1 cellular context compared by ENCODE assay signal in genomic region chr13:44397766-44398223, GRCh38.
TF ChIP-seq lines count a peak whose summit lies in the region.

No MANE protein-coding gene starts in this region.

TF ChIP-seq in K562, 482 proteins besides CTCF, POLR2A, EP300 and RAD21 (continued from another document and continues in another):
- TF ChIP-seq, protein P1, sequence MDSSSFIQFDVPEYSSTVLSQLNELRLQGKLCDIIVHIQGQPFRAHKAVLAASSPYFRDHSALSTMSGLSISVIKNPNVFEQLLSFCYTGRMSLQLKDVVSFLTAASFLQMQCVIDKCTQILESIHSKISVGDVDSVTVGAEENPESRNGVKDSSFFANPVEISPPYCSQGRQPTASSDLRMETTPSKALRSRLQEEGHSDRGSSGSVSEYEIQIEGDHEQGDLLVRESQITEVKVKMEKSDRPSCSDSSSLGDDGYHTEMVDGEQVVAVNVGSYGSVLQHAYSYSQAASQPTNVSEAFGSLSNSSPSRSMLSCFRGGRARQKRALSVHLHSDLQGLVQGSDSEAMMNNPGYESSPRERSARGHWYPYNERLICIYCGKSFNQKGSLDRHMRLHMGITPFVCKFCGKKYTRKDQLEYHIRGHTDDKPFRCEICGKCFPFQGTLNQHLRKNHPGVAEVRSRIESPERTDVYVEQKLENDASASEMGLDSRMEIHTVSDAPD (CRISPR knock-in tag; IDR thresholded peaks at IDR 0.05), result no peak
- TF ChIP-seq ASH1L (IDR thresholded peaks at IDR 0.05; ENCODE audit: borderline replicate concordance, low read depth, partially characterized antibody) (no peak), CBFA2T2 (conservative IDR thresholded peaks at IDR 0.05) (peak; percentile 98), ZBTB1 (CRISPR knock-in tag; IDR thresholded peaks at IDR 0.05; ENCODE audit: borderline replicate concordance, low read depth) (no peak), KDM1A (IDR thresholded peaks at IDR 0.05) (peak; percentile 84 to 87), THRAP3 (IDR thresholded peaks at IDR 0.05; ENCODE audit: borderline replicate concordance) (no peak), JUND (IDR thresholded peaks at IDR 0.05; ENCODE audit: borderline replicate concordance, low read depth, low read length) (peak; percentile 50; the same call in 1 of the 2 replicates), JUND (tag; IDR thresholded peaks at IDR 0.05; ENCODE audit: borderline replicate concordance, low read depth, low read length) (no peak; the same call in 2 of the 3 replicates), ZKSCAN8 (CRISPR knock-in tag; IDR thresholded peaks at IDR 0.05) (no peak), PHF8 (IDR thresholded peaks at IDR 0.05; ENCODE audit: borderline replicate concordance, low read length) (no peak), XRCC5 (IDR thresholded peaks at IDR 0.05; ENCODE audit: low read depth, low read length) (no peak), RFX5 (IDR thresholded peaks at IDR 0.05; ENCODE audit: low read depth, low read length) (no peak), ZNF217 (CRISPR knock-in tag; IDR thresholded peaks at IDR 0.05) (no peak), ETS1 (conservative IDR thresholded peaks at IDR 0.05; ENCODE audit: control insufficient read depth, low read depth, low read length) (no peak), OTX1 (CRISPR knock-in tag; IDR thresholded peaks at IDR 0.05) (no peak), ZEB2 (IDR thresholded peaks at IDR 0.05) (peak; percentile 84), ZNF583 (CRISPR knock-in tag; IDR thresholded peaks at IDR 0.05) (no peak), BCL6 (CRISPR knock-in tag; IDR thresholded peaks at IDR 0.05) (no peak), BRD9 (IDR thresholded peaks at IDR 0.05; ENCODE audit: low read depth, partially characterized antibody) (no peak), CEBPG (CRISPR knock-in tag; IDR thresholded peaks at IDR 0.05) (no peak), CEBPG (tag; conservative IDR thresholded peaks at IDR 0.05 in 1 of 2, IDR thresholded peaks at IDR 0.05 in 1 of 2) (no peak), ZNF431 (CRISPR knock-in tag; IDR thresholded peaks at IDR 0.05) (no peak), NCOA2 (IDR thresholded peaks at IDR 0.05; ENCODE audit: partially characterized antibody in 2 of 2) (no peak), GTF2E2 (tag; IDR thresholded peaks at IDR 0.05) (no peak), ZNF280A (IDR thresholded peaks at IDR 0.05; ENCODE audit: low read depth, partially characterized antibody) (no peak), JUNB (CRISPR knock-in tag; conservative IDR thresholded peaks at IDR 0.05) (no peak), NR3C1 (CRISPR knock-in tag; IDR thresholded peaks at IDR 0.05) (no peak), TAL1 (IDR thresholded peaks at IDR 0.05) (peak; percentile 98), TCF7 (IDR thresholded peaks at IDR 0.05; ENCODE audit: borderline replicate concordance) (no peak), SMAD4 (CRISPR knock-in tag; conservative IDR thresholded peaks at IDR 0.05) (peak; percentile 48; the same call in 1 of the 2 replicates), CBFB (CRISPR knock-in tag; IDR thresholded peaks at IDR 0.05) (no peak), MBD2 (IDR thresholded peaks at IDR 0.05; ENCODE audit: borderline replicate concordance, low read depth) (0 out of 2 replicates have a peak, but pooled peaks have one; percentile 28), NR2C2 (CRISPR knock-in tag; IDR thresholded peaks at IDR 0.05) (no peak), NR2C2 (tag; IDR thresholded peaks at IDR 0.05) (no peak), ZNF23 (CRISPR knock-in tag; IDR thresholded peaks at IDR 0.05) (no peak), ZNF561 (CRISPR knock-in tag; conservative IDR thresholded peaks at IDR 0.05) (no peak), CHD4 (IDR thresholded peaks at IDR 0.05; ENCODE audit: insufficient read depth, insufficient replicate concordance, low read depth, low read length, poor library complexity, severe bottlenecking) (no peak), ZNF696 (CRISPR knock-in tag; conservative IDR thresholded peaks at IDR 0.05) (no peak), ZC3H8 (IDR thresholded peaks at IDR 0.05) (no peak), POU5F1 (IDR thresholded peaks at IDR 0.05; ENCODE audit: borderline replicate concordance, low read depth, low read length, partially characterized antibody) (no peak), FUS (optimal IDR thresholded peaks at IDR 0.05; ENCODE audit: low read depth, low read length) (no peak), ZFPM2 (CRISPR knock-in tag; IDR thresholded peaks at IDR 0.05) (no peak), ZNF212 (CRISPR knock-in tag; IDR thresholded peaks at IDR 0.05) (no peak), RBM15 (IDR thresholded peaks at IDR 0.05; ENCODE audit: insufficient read depth, low read length) (no peak), SMAD1 (IDR thresholded peaks at IDR 0.05; ENCODE audit: low read depth, low read length, partially characterized antibody) (no peak), HDAC2 (IDR thresholded peaks at IDR 0.05) (peak; percentile 78; the same call in 1 of the 2 replicates), SAFB (IDR thresholded peaks at IDR 0.05; ENCODE audit: borderline replicate concordance, low read depth, low read length) (no peak), ESRRA (IDR thresholded peaks at IDR 0.05; ENCODE audit: borderline replicate concordance, low read depth) (no peak), ATF3 (IDR thresholded peaks at IDR 0.05) (no peak), ATF3 (CRISPR knock-in tag; conservative IDR thresholded peaks at IDR 0.05) (no peak), CREB1 (IDR thresholded peaks at IDR 0.05) (peak; percentile 57; the same call in 1 of the 2 replicates), CREB1 (CRISPR knock-in tag; IDR thresholded peaks at IDR 0.05) (no peak), SRSF9 (IDR thresholded peaks at IDR 0.05; ENCODE audit: borderline replicate concordance, low read depth, low read length) (no peak), MTA1 (IDR thresholded peaks at IDR 0.05; ENCODE audit: borderline replicate concordance) (no peak), ZZZ3 (IDR thresholded peaks at IDR 0.05) (no peak), ZKSCAN3 (CRISPR knock-in tag; IDR thresholded peaks at IDR 0.05) (no peak), CBX1 (IDR thresholded peaks at IDR 0.05; ENCODE audit: low read depth) (no peak), KAT8 (IDR thresholded peaks at IDR 0.05; ENCODE audit: low read depth) (no peak), MYC (IDR thresholded peaks at IDR 0.05; ENCODE audit: low read depth, low read length) (no peak), MYC (CRISPR knock-in tag; IDR thresholded peaks at IDR 0.05; ENCODE audit: borderline replicate concordance, low read depth) (no peak), FOS (IDR thresholded peaks at IDR 0.05; ENCODE audit: extremely low read depth, insufficient read length) (no peak), TAF15 (IDR thresholded peaks at IDR 0.05; ENCODE audit: low read depth, low read length) (no peak), TARDBP (IDR thresholded peaks at IDR 0.05) (no peak; the same call in 1 of the 2 replicates)
- TF ChIP-seq, protein P2, sequence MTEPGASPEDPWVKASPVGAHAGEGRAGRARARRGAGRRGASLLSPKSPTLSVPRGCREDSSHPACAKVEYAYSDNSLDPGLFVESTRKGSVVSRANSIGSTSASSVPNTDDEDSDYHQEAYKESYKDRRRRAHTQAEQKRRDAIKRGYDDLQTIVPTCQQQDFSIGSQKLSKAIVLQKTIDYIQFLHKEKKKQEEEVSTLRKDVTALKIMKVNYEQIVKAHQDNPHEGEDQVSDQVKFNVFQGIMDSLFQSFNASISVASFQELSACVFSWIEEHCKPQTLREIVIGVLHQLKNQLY (CRISPR knock-in tag; conservative IDR thresholded peaks at IDR 0.05), result no peak
- TF ChIP-seq, protein P3, sequence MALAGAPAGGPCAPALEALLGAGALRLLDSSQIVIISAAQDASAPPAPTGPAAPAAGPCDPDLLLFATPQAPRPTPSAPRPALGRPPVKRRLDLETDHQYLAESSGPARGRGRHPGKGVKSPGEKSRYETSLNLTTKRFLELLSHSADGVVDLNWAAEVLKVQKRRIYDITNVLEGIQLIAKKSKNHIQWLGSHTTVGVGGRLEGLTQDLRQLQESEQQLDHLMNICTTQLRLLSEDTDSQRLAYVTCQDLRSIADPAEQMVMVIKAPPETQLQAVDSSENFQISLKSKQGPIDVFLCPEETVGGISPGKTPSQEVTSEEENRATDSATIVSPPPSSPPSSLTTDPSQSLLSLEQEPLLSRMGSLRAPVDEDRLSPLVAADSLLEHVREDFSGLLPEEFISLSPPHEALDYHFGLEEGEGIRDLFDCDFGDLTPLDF (CRISPR knock-in tag; IDR thresholded peaks at IDR 0.05), result no peak
- TF ChIP-seq, protein P4, sequence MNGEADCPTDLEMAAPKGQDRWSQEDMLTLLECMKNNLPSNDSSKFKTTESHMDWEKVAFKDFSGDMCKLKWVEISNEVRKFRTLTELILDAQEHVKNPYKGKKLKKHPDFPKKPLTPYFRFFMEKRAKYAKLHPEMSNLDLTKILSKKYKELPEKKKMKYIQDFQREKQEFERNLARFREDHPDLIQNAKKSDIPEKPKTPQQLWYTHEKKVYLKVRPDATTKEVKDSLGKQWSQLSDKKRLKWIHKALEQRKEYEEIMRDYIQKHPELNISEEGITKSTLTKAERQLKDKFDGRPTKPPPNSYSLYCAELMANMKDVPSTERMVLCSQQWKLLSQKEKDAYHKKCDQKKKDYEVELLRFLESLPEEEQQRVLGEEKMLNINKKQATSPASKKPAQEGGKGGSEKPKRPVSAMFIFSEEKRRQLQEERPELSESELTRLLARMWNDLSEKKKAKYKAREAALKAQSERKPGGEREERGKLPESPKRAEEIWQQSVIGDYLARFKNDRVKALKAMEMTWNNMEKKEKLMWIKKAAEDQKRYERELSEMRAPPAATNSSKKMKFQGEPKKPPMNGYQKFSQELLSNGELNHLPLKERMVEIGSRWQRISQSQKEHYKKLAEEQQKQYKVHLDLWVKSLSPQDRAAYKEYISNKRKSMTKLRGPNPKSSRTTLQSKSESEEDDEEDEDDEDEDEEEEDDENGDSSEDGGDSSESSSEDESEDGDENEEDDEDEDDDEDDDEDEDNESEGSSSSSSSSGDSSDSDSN (IDR thresholded peaks at IDR 0.05; ENCODE audit: borderline replicate concordance in 1 of 2, low read depth in 2 of 2, low read length in 2 of 2), result no peak
- TF ChIP-seq, protein P5, sequence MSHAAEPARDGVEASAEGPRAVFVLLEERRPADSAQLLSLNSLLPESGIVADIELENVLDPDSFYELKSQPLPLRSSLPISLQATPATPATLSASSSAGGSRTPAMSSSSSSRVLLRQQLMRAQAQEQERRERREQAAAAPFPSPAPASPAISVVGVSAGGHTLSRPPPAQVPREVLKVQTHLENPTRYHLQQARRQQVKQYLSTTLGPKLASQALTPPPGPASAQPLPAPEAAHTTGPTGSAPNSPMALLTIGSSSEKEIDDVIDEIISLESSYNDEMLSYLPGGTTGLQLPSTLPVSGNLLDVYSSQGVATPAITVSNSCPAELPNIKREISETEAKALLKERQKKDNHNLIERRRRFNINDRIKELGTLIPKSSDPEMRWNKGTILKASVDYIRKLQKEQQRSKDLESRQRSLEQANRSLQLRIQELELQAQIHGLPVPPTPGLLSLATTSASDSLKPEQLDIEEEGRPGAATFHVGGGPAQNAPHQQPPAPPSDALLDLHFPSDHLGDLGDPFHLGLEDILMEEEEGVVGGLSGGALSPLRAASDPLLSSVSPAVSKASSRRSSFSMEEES (CRISPR knock-in tag; IDR thresholded peaks at IDR 0.05), result no peak
- TF ChIP-seq, protein P6, sequence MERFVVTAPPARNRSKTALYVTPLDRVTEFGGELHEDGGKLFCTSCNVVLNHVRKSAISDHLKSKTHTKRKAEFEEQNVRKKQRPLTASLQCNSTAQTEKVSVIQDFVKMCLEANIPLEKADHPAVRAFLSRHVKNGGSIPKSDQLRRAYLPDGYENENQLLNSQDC (CRISPR knock-in tag; IDR thresholded peaks at IDR 0.05), result no peak
- TF ChIP-seq, protein P7, sequence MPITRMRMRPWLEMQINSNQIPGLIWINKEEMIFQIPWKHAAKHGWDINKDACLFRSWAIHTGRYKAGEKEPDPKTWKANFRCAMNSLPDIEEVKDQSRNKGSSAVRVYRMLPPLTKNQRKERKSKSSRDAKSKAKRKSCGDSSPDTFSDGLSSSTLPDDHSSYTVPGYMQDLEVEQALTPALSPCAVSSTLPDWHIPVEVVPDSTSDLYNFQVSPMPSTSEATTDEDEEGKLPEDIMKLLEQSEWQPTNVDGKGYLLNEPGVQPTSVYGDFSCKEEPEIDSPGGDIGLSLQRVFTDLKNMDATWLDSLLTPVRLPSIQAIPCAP (CRISPR knock-in tag; IDR thresholded peaks at IDR 0.05; ENCODE audit: borderline replicate concordance), result no peak
- TF ChIP-seq, protein P8, sequence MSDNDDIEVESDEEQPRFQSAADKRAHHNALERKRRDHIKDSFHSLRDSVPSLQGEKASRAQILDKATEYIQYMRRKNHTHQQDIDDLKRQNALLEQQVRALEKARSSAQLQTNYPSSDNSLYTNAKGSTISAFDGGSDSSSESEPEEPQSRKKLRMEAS (CRISPR knock-in tag; IDR thresholded peaks at IDR 0.05), result no peak
- TF ChIP-seq, protein P9, sequence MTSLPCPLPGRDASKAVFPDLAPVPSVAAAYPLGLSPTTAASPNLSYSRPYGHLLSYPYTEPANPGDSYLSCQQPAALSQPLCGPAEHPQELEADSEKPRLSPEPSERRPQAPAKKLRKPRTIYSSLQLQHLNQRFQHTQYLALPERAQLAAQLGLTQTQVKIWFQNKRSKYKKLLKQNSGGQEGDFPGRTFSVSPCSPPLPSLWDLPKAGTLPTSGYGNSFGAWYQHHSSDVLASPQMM (CRISPR knock-in tag; IDR thresholded peaks at IDR 0.05), result no peak
